ENCODE assay signal across 1 cellular context in the genomic region with DNA sequence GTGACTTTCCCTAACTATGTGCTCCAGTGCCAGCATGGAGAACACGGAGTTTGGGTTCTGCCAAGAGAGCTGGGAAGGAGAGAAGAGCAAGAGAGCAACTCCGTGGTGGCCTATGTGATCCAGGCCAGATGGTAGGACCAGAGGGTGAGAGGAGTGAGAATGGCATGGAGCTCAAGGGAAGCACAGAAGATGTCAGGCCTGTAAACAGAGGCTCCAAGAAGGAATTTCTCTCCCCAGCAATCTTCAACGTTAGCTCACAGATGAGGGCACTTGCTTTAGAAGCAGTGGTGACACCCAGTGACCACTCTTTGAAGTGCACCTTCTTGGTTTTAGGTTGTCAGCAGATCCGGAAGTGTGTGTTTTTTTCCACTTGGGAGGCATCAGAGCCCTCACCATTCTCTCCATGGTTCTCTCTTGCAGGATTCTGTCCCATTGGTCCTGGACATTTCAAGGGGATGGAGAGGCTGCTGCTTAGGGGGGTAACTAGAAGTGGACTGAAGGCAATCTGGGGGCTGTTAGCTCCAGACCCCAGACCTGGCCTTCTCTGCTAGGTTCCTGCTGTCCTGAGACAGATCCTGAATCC.
TF ChIP-seq lines count a peak whose summit lies in the region.

No MANE protein-coding gene starts in this region.

TF ChIP-seq in K562, 482 proteins besides CTCF, POLR2A, EP300 and RAD21 (continued from another document and continues in another):
- TF ChIP-seq STAT6 (CRISPR knock-in tag; IDR thresholded peaks at IDR 0.05) (no peak), E4F1 (CRISPR knock-in tag; IDR thresholded peaks at IDR 0.05; ENCODE audit: borderline replicate concordance) (no peak), CC2D1A (IDR thresholded peaks at IDR 0.05) (peak; percentile 69), MXI1 (IDR thresholded peaks at IDR 0.05; ENCODE audit: low read depth, low read length) (no peak), POLR3G (IDR thresholded peaks at IDR 0.05; ENCODE audit: extremely low read depth, insufficient read length, insufficient replicate concordance) (no peak), XRCC4 (IDR thresholded peaks at IDR 0.05; ENCODE audit: extremely low read depth, insufficient read depth, insufficient read length) (no peak), HMGN3 (IDR thresholded peaks at IDR 0.05; ENCODE audit: borderline replicate concordance, extremely low read depth, insufficient read length, low read depth, low read length) (no peak), FOXA1 (IDR thresholded peaks at IDR 0.05; ENCODE audit: borderline replicate concordance) (no peak), ZNF12 (CRISPR knock-in tag; IDR thresholded peaks at IDR 0.05) (no peak), TRIM24 (IDR thresholded peaks at IDR 0.05) (no peak), STAT5A (IDR thresholded peaks at IDR 0.05; ENCODE audit: borderline replicate concordance, low read length) (no peak), ZNF507 (tag; conservative IDR thresholded peaks at IDR 0.05) (no peak), ZNF133 (CRISPR knock-in tag; IDR thresholded peaks at IDR 0.05) (no peak), SRSF3 (IDR thresholded peaks at IDR 0.05; ENCODE audit: insufficient read depth, low read length) (no peak), ZNF197 (CRISPR knock-in tag; IDR thresholded peaks at IDR 0.05; ENCODE audit: low read depth) (no peak), MTA1 (IDR thresholded peaks at IDR 0.05; ENCODE audit: borderline replicate concordance) (no peak), ZFP36 (IDR thresholded peaks at IDR 0.05; ENCODE audit: low read depth, low read length, partially characterized antibody) (no peak), ELF2 (CRISPR knock-in tag; IDR thresholded peaks at IDR 0.05) (no peak), BRF1 (IDR thresholded peaks at IDR 0.05; ENCODE audit: borderline replicate concordance, extremely low read depth, insufficient read length) (no peak), AFF4 (CRISPR knock-in tag; IDR thresholded peaks at IDR 0.05) (no peak), KAT7 (CRISPR knock-in tag; IDR thresholded peaks at IDR 0.05; ENCODE audit: borderline replicate concordance) (no peak), MTF1 (CRISPR knock-in tag; IDR thresholded peaks at IDR 0.05; ENCODE audit: borderline replicate concordance) (no peak), ZNF511 (CRISPR knock-in tag; IDR thresholded peaks at IDR 0.05) (no peak), SRF (CRISPR knock-in tag; IDR thresholded peaks at IDR 0.05) (no peak), SRSF1 (IDR thresholded peaks at IDR 0.05; ENCODE audit: low read depth, low read length) (no peak), ZNF274 (IDR thresholded peaks at IDR 0.05; ENCODE audit: borderline replicate concordance, low read depth, low read length) (no peak), FOXJ2 (tag; IDR thresholded peaks at IDR 0.05) (0 out of 2 replicates have a peak, but pooled peaks have one; percentile 28)
- TF ChIP-seq, protein P1, sequence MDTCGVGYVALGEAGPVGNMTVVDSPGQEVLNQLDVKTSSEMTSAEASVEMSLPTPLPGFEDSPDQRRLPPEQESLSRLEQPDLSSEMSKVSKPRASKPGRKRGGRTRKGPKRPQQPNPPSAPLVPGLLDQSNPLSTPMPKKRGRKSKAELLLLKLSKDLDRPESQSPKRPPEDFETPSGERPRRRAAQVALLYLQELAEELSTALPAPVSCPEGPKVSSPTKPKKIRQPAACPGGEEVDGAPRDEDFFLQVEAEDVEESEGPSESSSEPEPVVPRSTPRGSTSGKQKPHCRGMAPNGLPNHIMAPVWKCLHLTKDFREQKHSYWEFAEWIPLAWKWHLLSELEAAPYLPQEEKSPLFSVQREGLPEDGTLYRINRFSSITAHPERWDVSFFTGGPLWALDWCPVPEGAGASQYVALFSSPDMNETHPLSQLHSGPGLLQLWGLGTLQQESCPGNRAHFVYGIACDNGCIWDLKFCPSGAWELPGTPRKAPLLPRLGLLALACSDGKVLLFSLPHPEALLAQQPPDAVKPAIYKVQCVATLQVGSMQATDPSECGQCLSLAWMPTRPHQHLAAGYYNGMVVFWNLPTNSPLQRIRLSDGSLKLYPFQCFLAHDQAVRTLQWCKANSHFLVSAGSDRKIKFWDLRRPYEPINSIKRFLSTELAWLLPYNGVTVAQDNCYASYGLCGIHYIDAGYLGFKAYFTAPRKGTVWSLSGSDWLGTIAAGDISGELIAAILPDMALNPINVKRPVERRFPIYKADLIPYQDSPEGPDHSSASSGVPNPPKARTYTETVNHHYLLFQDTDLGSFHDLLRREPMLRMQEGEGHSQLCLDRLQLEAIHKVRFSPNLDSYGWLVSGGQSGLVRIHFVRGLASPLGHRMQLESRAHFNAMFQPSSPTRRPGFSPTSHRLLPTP (IDR thresholded peaks at IDR 0.05; ENCODE audit: borderline replicate concordance, extremely low read depth, insufficient read length), result no peak
- TF ChIP-seq, protein P2, sequence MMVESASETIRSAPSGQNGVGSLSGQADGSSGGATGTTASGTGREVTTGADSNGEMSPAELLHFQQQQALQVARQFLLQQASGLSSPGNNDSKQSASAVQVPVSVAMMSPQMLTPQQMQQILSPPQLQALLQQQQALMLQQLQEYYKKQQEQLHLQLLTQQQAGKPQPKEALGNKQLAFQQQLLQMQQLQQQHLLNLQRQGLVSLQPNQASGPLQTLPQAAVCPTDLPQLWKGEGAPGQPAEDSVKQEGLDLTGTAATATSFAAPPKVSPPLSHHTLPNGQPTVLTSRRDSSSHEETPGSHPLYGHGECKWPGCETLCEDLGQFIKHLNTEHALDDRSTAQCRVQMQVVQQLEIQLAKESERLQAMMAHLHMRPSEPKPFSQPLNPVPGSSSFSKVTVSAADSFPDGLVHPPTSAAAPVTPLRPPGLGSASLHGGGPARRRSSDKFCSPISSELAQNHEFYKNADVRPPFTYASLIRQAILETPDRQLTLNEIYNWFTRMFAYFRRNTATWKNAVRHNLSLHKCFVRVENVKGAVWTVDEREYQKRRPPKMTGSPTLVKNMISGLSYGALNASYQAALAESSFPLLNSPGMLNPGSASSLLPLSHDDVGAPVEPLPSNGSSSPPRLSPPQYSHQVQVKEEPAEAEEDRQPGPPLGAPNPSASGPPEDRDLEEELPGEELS (CRISPR knock-in tag; IDR thresholded peaks at IDR 0.05; ENCODE audit: borderline replicate concordance), result no peak
- TF ChIP-seq, protein P3, sequence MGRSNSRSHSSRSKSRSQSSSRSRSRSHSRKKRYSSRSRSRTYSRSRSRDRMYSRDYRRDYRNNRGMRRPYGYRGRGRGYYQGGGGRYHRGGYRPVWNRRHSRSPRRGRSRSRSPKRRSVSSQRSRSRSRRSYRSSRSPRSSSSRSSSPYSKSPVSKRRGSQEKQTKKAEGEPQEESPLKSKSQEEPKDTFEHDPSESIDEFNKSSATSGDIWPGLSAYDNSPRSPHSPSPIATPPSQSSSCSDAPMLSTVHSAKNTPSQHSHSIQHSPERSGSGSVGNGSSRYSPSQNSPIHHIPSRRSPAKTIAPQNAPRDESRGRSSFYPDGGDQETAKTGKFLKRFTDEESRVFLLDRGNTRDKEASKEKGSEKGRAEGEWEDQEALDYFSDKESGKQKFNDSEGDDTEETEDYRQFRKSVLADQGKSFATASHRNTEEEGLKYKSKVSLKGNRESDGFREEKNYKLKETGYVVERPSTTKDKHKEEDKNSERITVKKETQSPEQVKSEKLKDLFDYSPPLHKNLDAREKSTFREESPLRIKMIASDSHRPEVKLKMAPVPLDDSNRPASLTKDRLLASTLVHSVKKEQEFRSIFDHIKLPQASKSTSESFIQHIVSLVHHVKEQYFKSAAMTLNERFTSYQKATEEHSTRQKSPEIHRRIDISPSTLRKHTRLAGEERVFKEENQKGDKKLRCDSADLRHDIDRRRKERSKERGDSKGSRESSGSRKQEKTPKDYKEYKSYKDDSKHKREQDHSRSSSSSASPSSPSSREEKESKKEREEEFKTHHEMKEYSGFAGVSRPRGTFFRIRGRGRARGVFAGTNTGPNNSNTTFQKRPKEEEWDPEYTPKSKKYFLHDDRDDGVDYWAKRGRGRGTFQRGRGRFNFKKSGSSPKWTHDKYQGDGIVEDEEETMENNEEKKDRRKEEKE (IDR thresholded peaks at IDR 0.05; ENCODE audit: borderline replicate concordance in 1 of 2, control insufficient read depth in 1 of 2, low read depth in 2 of 2, low read length in 1 of 2), result no peak
